ENCODE assay signal across 17 cellular contexts in the genomic region with DNA sequence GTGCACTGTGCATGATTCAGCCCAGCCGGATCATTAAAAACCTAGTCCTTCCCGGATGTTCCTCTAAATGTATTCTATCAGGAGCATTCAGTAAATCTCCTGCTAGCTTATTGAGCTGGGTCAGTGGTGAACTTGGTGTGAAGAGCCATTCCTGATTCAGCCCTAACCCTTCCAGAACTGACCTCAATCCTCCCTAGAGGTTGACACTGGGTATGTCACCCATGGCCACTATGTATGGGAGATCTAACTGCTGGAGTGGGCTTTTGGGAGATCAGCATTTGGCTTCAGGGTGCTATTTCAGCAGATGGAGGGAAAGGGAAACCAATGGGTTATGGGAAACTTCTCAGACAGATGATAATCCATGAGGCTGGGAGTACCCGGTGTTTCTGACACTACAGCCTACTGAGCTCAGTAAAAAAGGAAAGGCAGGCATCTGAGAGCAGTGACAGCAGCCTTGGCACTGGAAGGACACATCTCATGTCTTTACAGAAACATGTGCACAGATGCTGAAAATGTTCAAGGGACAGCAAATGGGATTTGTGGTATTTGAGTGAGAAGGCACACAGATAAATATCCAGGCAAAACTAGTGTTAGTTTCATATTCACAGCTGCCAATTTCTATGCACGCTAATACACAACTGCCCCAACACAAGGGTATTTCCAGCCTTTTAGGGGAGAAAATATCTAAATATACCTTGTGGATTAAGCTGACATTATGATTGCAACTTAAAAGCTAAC.
DNase-seq lines count a peak whose midpoint lies in the region; ATAC-seq and TF ChIP-seq lines count a peak whose summit lies in the region.
"Had no signal": no experiment of that assay in that cellular context is flagged by ENCODE, and none has a peak within 500 bp of the region (broad histone marks: within the 10 kb centered on the region; RNA-seq: fewer than 3 reads in every experiment).

No MANE protein-coding gene starts in this region.

- no peaks in the 10 kb centered on the region for H3K4me1 Mint-ChIP-seq in activated T-helper 2 cell treated with anti-CD3 and anti-CD28 coated beads, Interferon-gamma antibody, Interleukin-2, Interleukin-4, amounts not matched to agents 10 μg/mL and 5 μg/mL and 100 μg/mL, durations not matched to agents 14 hours and 24 hours and 36 hours (ENCODE audit: low read depth)

- intact Hi-C loops in activated T-helper 2 cell treated with anti-CD3 and anti-CD28 coated beads, Interferon-gamma antibody, Interleukin-2, Interleukin-4, amounts not matched to agents 10 μg/mL and 5 μg/mL and 100 μg/mL, durations not matched to agents 14 hours and 24 hours and 36 hours (cut with micrococcal nuclease), result no loop called here

- peak; percentile 26 for DNase-seq in activated CD8-positive, alpha-beta memory T cell treated with anti-CD3 and anti-CD28 coated beads for 24 hours
- no peak for DNase-seq in activated CD8-positive, alpha-beta memory T cell treated with anti-CD3 and anti-CD28 coated beads, Interleukin-2, amount 50 U/mL, for 48 hours
- DNase-seq in RWPE2 (ENCODE audit: low spot score), result no peak
- DNase-seq in OCI-M2 (lab: John Stamatoyannopoulos, UW; ENCODE audit: unreplicated experiment), result no peak
- no peak for DNase-seq in amniotic stem cell (lab: John Stamatoyannopoulos, UW)
- no peak for DNase-seq in NCI-H2081 (lab: John Stamatoyannopoulos, UW)
- DNase-seq in activated T-helper 2 cell treated with anti-CD3 and anti-CD28 coated beads, Interferon-gamma antibody, Interleukin-2, Interleukin-4, amounts not matched to agents 10 μg/mL and 5 μg/mL and 100 μg/mL, durations not matched to agents 14 hours and 24 hours and 36 hours (ENCODE audit: low spot score), result no peak
- DNase-seq: 8988T; activated naive CD4-positive, alpha-beta T cell treated with anti-CD3 and anti-CD28 coated beads, Interleukin-2, amount 50 U/mL, for 16 hours; H7; lower lobe of right lung; NCI-H1417 treated with DMSO at 0.1 percent for 48 hours; NCI-H446; stimulated activated naive CD8-positive, alpha-beta T cell treated with anti-CD3 and anti-CD28 coated beads, Interleukin-15, Interleukin-2, amounts not matched to agents 100 U/mL and 50 U/mL, for 24 hours had no signal

- H3K36me3 ChIP-seq in RWPE2 (ENCODE audit: low read depth), result no peaks in the 10 kb centered on the region
- H3K36me3 ChIP-seq: breast epithelium, lower lobe of right lung had no signal

- TF ChIP-seq CTCF in RWPE2 (IDR thresholded peaks at IDR 0.05; ENCODE audit: poor library complexity, severe bottlenecking), result no peak

- peaks cover 39% of the 10 kb centered on the region for H3K27me3 Mint-ChIP-seq in activated T-helper 2 cell treated with anti-CD3 and anti-CD28 coated beads, Interferon-gamma antibody, Interleukin-2, Interleukin-4, amounts not matched to agents 10 μg/mL and 5 μg/mL and 100 μg/mL, durations not matched to agents 14 hours and 24 hours and 36 hours (ENCODE audit: low read depth)

- no peaks in the 10 kb centered on the region for H3K27me3 ChIP-seq in RWPE2 (ENCODE audit: insufficient read depth, poor library complexity, severe bottlenecking)
- H3K27me3 ChIP-seq: breast epithelium had no signal

- H3K36me3 Mint-ChIP-seq in activated T-helper 2 cell treated with anti-CD3 and anti-CD28 coated beads, Interferon-gamma antibody, Interleukin-2, Interleukin-4, amounts not matched to agents 10 μg/mL and 5 μg/mL and 100 μg/mL, durations not matched to agents 14 hours and 24 hours and 36 hours (ENCODE audit: low read depth), result no peaks in the 10 kb centered on the region

- ATAC-seq in HG02798 (IDR thresholded peaks at IDR 0.05; ENCODE audit: poor library complexity, unreplicated experiment) (peak; percentile 70), RWPE2 (ENCODE audit: low read depth) (no peak)
- ATAC-seq: lower lobe of right lung; stimulated activated naive CD8-positive, alpha-beta T cell treated with anti-CD3 and anti-CD28 coated beads, Interleukin-15, Interleukin-2, amounts not matched to agents 100 U/mL and 50 U/mL, for 24 hours had no signal

- peaks cover 39% of the 10 kb centered on the region for H3K4me1 ChIP-seq in RWPE2 (ENCODE audit: insufficient read depth, poor library complexity, severe bottlenecking)
- H3K4me1 ChIP-seq: breast epithelium, lower lobe of right lung had no signal

- peaks cover 10% of the 10 kb centered on the region for H3K9me3 Mint-ChIP-seq in activated T-helper 2 cell treated with anti-CD3 and anti-CD28 coated beads, Interferon-gamma antibody, Interleukin-2, Interleukin-4, amounts not matched to agents 10 μg/mL and 5 μg/mL and 100 μg/mL, durations not matched to agents 14 hours and 24 hours and 36 hours

- no peak overlapping the region for H3K4me3 Mint-ChIP-seq in activated T-helper 2 cell treated with anti-CD3 and anti-CD28 coated beads, Interferon-gamma antibody, Interleukin-2, Interleukin-4, amounts not matched to agents 10 μg/mL and 5 μg/mL and 100 μg/mL, durations not matched to agents 14 hours and 24 hours and 36 hours (ENCODE audit: low read depth)

- no peak overlapping the region for H3K27ac Mint-ChIP-seq in activated T-helper 2 cell treated with anti-CD3 and anti-CD28 coated beads, Interferon-gamma antibody, Interleukin-2, Interleukin-4, amounts not matched to agents 10 μg/mL and 5 μg/mL and 100 μg/mL, durations not matched to agents 14 hours and 24 hours and 36 hours

- no peaks in the 10 kb centered on the region for H3K9me3 ChIP-seq in RWPE2 (ENCODE audit: severe bottlenecking)
- H3K9me3 ChIP-seq: lower lobe of right lung had no signal

- no peak overlapping the region for H3K4me3 ChIP-seq in RWPE2 (ENCODE audit: severe bottlenecking)
- H3K4me3 ChIP-seq: breast epithelium, lower lobe of right lung, skin epidermis had no signal

- peak overlapping the region; percentile 73 for H3K27ac ChIP-seq in RWPE2 (ENCODE audit: poor library complexity, severe bottlenecking)
- H3K27ac ChIP-seq: breast epithelium, lower lobe of right lung, skin epidermis had no signal
